Comparison of ENCODE assay signal across 1 cellular context in genomic region chr10:33153968-33154327, GRCh38.
TF ChIP-seq lines count a peak whose summit lies in the region.

No MANE protein-coding gene starts in this region.

TF ChIP-seq in IMR-90, 13 proteins besides CTCF, POLR2A, EP300 and RAD21:
- TF ChIP-seq CEBPB (IDR thresholded peaks at IDR 0.05; ENCODE audit: low read depth, low read length) (no peak), MXI1 (IDR thresholded peaks at IDR 0.05; ENCODE audit: borderline replicate concordance, low read depth, low read length) (no peak), RFX5 (IDR thresholded peaks at IDR 0.05; ENCODE audit: low read depth, low read length) (no peak), ELK1 (IDR thresholded peaks at IDR 0.05; ENCODE audit: borderline replicate concordance, low read depth, low read length) (no peak), NFE2L2 (IDR thresholded peaks at IDR 0.05; ENCODE audit: low read depth, low read length) (no peak), USF2 (IDR thresholded peaks at IDR 0.05; ENCODE audit: low read depth, low read length) (no peak), CHD1 (IDR thresholded peaks at IDR 0.05; ENCODE audit: low read depth, low read length) (no peak), FOS (IDR thresholded peaks at IDR 0.05; ENCODE audit: low read depth, low read length) (no peak), MAFK (IDR thresholded peaks at IDR 0.05; ENCODE audit: low read depth, low read length) (no peak), MAZ (IDR thresholded peaks at IDR 0.05; ENCODE audit: borderline replicate concordance, low read depth, low read length) (no peak)
